In the genomic region with DNA sequence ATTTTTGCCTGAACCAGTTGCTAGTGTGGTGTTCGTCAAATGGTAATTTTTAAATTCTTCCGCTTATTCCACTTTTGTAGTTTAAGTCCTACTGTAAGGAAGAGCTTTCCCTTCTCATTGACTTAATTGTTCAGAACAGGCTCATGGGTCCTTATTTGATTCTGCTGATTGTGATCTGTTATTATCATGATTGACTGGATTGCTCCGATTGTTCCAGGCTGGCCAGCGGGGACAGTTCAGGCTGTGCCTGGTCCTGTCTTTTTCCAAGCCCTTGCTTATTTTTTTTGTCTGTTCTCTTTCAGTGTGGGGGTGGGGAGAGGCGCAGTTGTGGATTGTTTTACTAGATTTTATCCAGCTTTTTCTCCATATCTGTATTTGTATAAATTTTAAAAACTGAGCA, we compare ENCODE assay signal across 22 cellular contexts. TPM values are rescaled to one million over a fixed set of nuclear protein-coding genes. Genes with fewer than 3 reads are reported as not detected.
A peak's percentile ranks its signal among the peaks of the same experiment; 100 is the strongest.
DNase-seq lines count a peak whose midpoint lies in the region; ATAC-seq and TF ChIP-seq lines count a peak whose summit lies in the region.
"Had no signal": no experiment of that assay in that cellular context is flagged by ENCODE, and none has a peak within 500 bp of the region (broad histone marks: within the 10 kb centered on the region; RNA-seq: fewer than 3 reads in every experiment).

No MANE protein-coding gene starts in this region.

- TF ChIP-seq CTCF in Panc1 (IDR thresholded peaks at IDR 0.05) (no peak), chondrocyte (IDR thresholded peaks at IDR 0.05) (no peak)

- H3K4me3 ChIP-seq in GM23248 (no peak overlapping the region), Panc1 (ENCODE audit: low read depth in 2 of 2, low read length in 2 of 2) (no peak overlapping the region), trophoblast cell (ENCODE audit: low read depth, low read length) (no peak overlapping the region)
- H3K4me3 ChIP-seq: BLaER1, HAP-1 had no signal

- no peak overlapping the region for H2BK12ac ChIP-seq in trophoblast cell (ENCODE audit: low read length)

- peaks cover 4% of the 10 kb centered on the region for H3K36me3 Mint-ChIP-seq in chondrocyte (ENCODE audit: low read depth)
- H3K36me3 Mint-ChIP-seq: CD4-positive, CD25-positive, alpha-beta regulatory T cell had no signal

- H3K79me2 ChIP-seq in GM23248 (ENCODE audit: insufficient read depth) (peaks cover 100% of the 10 kb centered on the region), trophoblast cell (ENCODE audit: control insufficient read depth, insufficient read depth, low read length, poor library complexity) (peaks cover 23% of the 10 kb centered on the region)

- H4K20me1 ChIP-seq in GM23248 (ENCODE audit: insufficient read depth), result no peaks in the 10 kb centered on the region; the same call in 1 of the 2 replicates

- H2BK5ac ChIP-seq in trophoblast cell (ENCODE audit: low read depth, low read length, poor library complexity), result no peak overlapping the region

- H3K4me2 ChIP-seq in GM23248 (ENCODE audit: unreplicated experiment) (no peak overlapping the region), trophoblast cell (ENCODE audit: low read length) (no peak overlapping the region)
- H3K4me2 ChIP-seq: BLaER1, KMS-11 had no signal

- peaks cover 17% of the 10 kb centered on the region; the same call in 1 of the 2 replicates for H3K36me3 ChIP-seq in GM23248 (ENCODE audit: low read depth)
- H3K36me3 ChIP-seq in Panc1 (ENCODE audit: control insufficient read depth, insufficient read depth, low read length), result peaks cover 10% of the 10 kb centered on the region; the same call in 1 of the 2 replicates
- H3K36me3 ChIP-seq in trophoblast cell (ENCODE audit: control insufficient read depth in 1 of 2, insufficient read depth in 2 of 2, low read length in 2 of 2), result peaks cover 0 to 3% of the 10 kb centered on the region in 2 experiments
- H3K36me3 ChIP-seq: HAP-1 had no signal

- no peak overlapping the region for H3K14ac ChIP-seq in trophoblast cell (ENCODE audit: low read length)

- no peak overlapping the region for H2AK5ac ChIP-seq in trophoblast cell (ENCODE audit: low read length)

- no peak overlapping the region for H4K8ac ChIP-seq in trophoblast cell (ENCODE audit: low read depth, low read length)

- H3K27ac Mint-ChIP-seq in chondrocyte (ENCODE audit: unreplicated experiment), result peak overlapping the region; percentile 83
- H3K27ac Mint-ChIP-seq: CD4-positive, CD25-positive, alpha-beta regulatory T cell had no signal

- H3K27me3 Mint-ChIP-seq in chondrocyte (ENCODE audit: low read depth), result no peaks in the 10 kb centered on the region

- H3K79me1 ChIP-seq in trophoblast cell (ENCODE audit: low read length), result no peaks in the 10 kb centered on the region

- WGBS in GM23248 (ENCODE audit: low coverage in 1 of 2, low lambda C conversion rate in 2 of 2, missing lambda C conversion rate in 2 of 2), 2 experiments, result 95 to 98% methylated on average over 5 of the region's 5 CpGs
- no CpG with 5 or more reads among the region's 5 CpGs for WGBS in trophoblast cell (ENCODE audit: extremely low coverage, insufficient coverage, insufficient read length)

- no peak overlapping the region for H3K18ac ChIP-seq in trophoblast cell (ENCODE audit: low read length)

- no peaks in the 10 kb centered on the region for H3K27me3 ChIP-seq in GM23248 (replicated peaks; ENCODE audit: insufficient read depth)
- H3K27me3 ChIP-seq in Panc1 (ENCODE audit: control insufficient read depth, insufficient read depth, low read length), result no peaks in the 10 kb centered on the region
- H3K27me3 ChIP-seq in trophoblast cell (ENCODE audit: insufficient read depth, low read length), result no peaks in the 10 kb centered on the region
- H3K27me3 ChIP-seq: BLaER1 had no signal

- BruUV-seq in Panc1 (replicated peaks; lab: Mats Ljungman, UMichigan), result no TSS peak

- H2BK120ac ChIP-seq in trophoblast cell (ENCODE audit: insufficient read depth, low read length, poor library complexity), result no peak overlapping the region

- POLR2A ChIA-PET in Panc1 (lab: Charles Lee), result interaction anchor here (0.5 to 0.6 kb wide), 2 partner anchors 50 to 70 kb away, joined by 3 to 4 read pairs; no protein-coding TSS in a partner anchor

- in situ Hi-C loops in GM23248 (cut with MboI), result no loop called here
- in situ Hi-C loops in Panc1 (cut with HindIII; ENCODE audit: low pct_unique_long_range_greater_than_20kb, low sequenced_read_pairs), result no loop called here

- H3K4me1 Mint-ChIP-seq in chondrocyte (ENCODE audit: low read depth), result peaks cover 89% of the 10 kb centered on the region
- H3K4me1 Mint-ChIP-seq: CD4-positive, CD25-positive, alpha-beta regulatory T cell had no signal

- peaks cover 98% of the 10 kb centered on the region for H3F3A ChIP-seq in GM23248 (ENCODE audit: insufficient read depth)

- peak overlapping the region; percentile 96 for H3K4ac ChIP-seq in trophoblast cell (ENCODE audit: low read depth, low read length)

- H3K4me1 ChIP-seq in GM23248 (ENCODE audit: insufficient read depth) (peaks cover 94% of the 10 kb centered on the region), Panc1 (ENCODE audit: control insufficient read depth, insufficient read depth, low read length) (peaks cover 100% of the 10 kb centered on the region), trophoblast cell (ENCODE audit: control insufficient read depth in 1 of 2, insufficient read depth in 2 of 2, low read length in 2 of 2) (peaks cover 2 to 5% of the 10 kb centered on the region in 2 experiments)
- H3K4me1 ChIP-seq: HAP-1 had no signal

- peak overlapping the region; percentile 43 for H4K12ac ChIP-seq in trophoblast cell (ENCODE audit: low read depth, low read length)

- no peak overlapping the region for H3K23ac ChIP-seq in trophoblast cell (ENCODE audit: low read length)

- intact Hi-C loops in Panc1 (cut with micrococcal nuclease; ENCODE audit: unreplicated experiment), result no loop called here

- peak overlapping the region; percentile 55 for H3K27ac ChIP-seq in GM23248
- H3K27ac ChIP-seq in Panc1 (ENCODE audit: low read length), result peak overlapping the region; percentile 99
- no peak overlapping the region for H3K27ac ChIP-seq in trophoblast cell (ENCODE audit: low read depth, low read length)
- H3K27ac ChIP-seq: BLaER1, KMS-11, RWPE1 had no signal

- H2AFZ ChIP-seq in GM23248 (no peak overlapping the region), trophoblast cell (ENCODE audit: insufficient read depth, low read length, poor library complexity) (no peak overlapping the region)

- no peak overlapping the region for H4K91ac ChIP-seq in trophoblast cell (ENCODE audit: low read depth, low read length)

- ATAC-seq in Panc1 (no peak), GM18907 (IDR thresholded peaks at IDR 0.05; ENCODE audit: unreplicated experiment) (no peak), HG02571 (IDR thresholded peaks at IDR 0.05; ENCODE audit: unreplicated experiment) (no peak), HG02973 (IDR thresholded peaks at IDR 0.05; ENCODE audit: unreplicated experiment) (no peak)

- CTCF ChIA-PET in Panc1 (lab: Charles Lee), result no interaction called here

- no peaks in the 10 kb centered on the region for H3K9me3 Mint-ChIP-seq in chondrocyte (ENCODE audit: low read depth)
- H3K9me3 Mint-ChIP-seq: CD4-positive, CD25-positive, alpha-beta regulatory T cell had no signal

- H3K9me3 ChIP-seq in GM23248 (ENCODE audit: low read depth) (no peaks in the 10 kb centered on the region), Panc1 (ENCODE audit: control insufficient read depth, insufficient read depth, low read depth, low read length) (no peaks in the 10 kb centered on the region), trophoblast cell (ENCODE audit: insufficient read depth, low read depth, low read length) (no peaks in the 10 kb centered on the region)
- H3K9me3 ChIP-seq: BLaER1, HAP-1 had no signal

- H3K9ac ChIP-seq in GM23248 (no peak overlapping the region), trophoblast cell (ENCODE audit: low read length) (no peak overlapping the region)
- H3K9ac ChIP-seq: BLaER1, KMS-11 had no signal

- H3K4me3 Mint-ChIP-seq in chondrocyte (ENCODE audit: unreplicated experiment), result no peak overlapping the region
- H3K4me3 Mint-ChIP-seq: CD4-positive, CD25-positive, alpha-beta regulatory T cell had no signal

- no peak for DNase-seq in GM23248
- DNase-seq in Panc1 (ENCODE audit: low read depth, low spot score), result no peak
- DNase-seq in chondrocyte (ENCODE audit: low spot score), result no peak
- no peak for DNase-seq in trophoblast cell
- DNase-seq: CD4-positive, CD25-positive, alpha-beta regulatory T cell; DMS153; DND-41; GOT3; MM.1S; NCI-H1694; NCI-H2029 treated with DMSO at 0.1 percent for 48 hours; NCI-H446 treated with DMSO at 0.1 percent for 48 hours; NCI-H526; SHP77; SW 1271 had no signal

- no peaks in the 10 kb centered on the region for H3K9me2 ChIP-seq in GM23248 (ENCODE audit: insufficient read depth)

RNA-seq across cellular contexts. Expression of a gene that starts 52.4 kb away (rescaled TPM):
- total RNA-seq in GM23248 (2014; rRNA removed; shearing (Covaris generic)), result 171 and 198 TPM in 2 replicates
- 19.0 and 28.1 TPM in 2 replicates for polyA plus RNA-seq in GM23248 (2016; fragmentation: Nextera tagmentation; extraction: Ambion mirVana)
- 349 TPM for total RNA-seq in Panc1 (2021; ENCODE audit: unreplicated experiment)
- polyA plus RNA-seq in Panc1 (2012; ENCODE audit: insufficient read length), result 213 TPM
- total RNA-seq in chondrocyte, result 200 to 271 TPM (median 217 TPM) in 3 replicates
- polyA plus RNA-seq in trophoblast cell (2013), result 47.9 and 49.7 TPM in 2 replicates
